26 cellular contexts compared by ENCODE assay signal in the genomic region with DNA sequence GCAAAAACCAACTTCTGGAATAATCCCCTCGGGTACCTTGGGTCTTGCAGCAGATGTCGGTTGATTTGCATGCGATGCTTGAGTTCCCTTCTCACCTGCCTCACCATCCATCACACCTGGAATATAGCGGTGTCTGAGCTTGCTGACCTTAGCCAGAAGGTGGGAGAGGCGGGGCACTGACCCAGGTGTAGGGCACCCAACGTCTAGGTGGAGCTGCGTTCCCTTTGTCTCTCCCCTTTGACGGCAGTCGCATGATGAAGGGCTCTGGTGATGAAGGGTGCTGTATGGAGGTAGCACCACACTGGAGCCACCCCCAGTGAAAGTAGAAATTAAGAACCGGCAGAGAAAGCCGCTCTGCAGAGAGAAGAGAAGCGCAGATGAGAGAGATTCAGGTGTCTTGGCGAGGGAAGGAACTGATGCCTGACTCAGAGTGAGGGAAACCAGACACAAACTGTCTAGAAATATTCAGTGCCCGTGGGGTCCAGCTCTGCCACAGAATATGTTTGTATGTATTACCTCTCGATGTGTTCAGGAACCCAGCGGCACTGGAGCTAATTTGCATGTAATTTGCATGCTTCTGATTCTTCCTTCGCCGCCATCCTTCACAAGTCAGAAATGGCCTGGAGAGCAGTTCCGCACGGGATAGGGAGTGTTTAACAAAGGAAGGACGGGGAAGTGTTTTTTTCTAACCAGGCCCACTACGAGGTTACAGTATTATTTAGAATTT. TPM values are rescaled to one million over a fixed set of nuclear protein-coding genes. Genes with fewer than 3 reads are reported as not detected.
A peak's percentile ranks its signal among the peaks of the same experiment; 100 is the strongest.
DNase-seq lines count a peak whose midpoint lies in the region; ATAC-seq and TF ChIP-seq lines count a peak whose summit lies in the region.
"Had no signal": no experiment of that assay in that cellular context is flagged by ENCODE, and none has a peak within 500 bp of the region (broad histone marks: within the 10 kb centered on the region; RNA-seq: fewer than 3 reads in every experiment).

No MANE protein-coding gene starts in this region.

- no peak for TF ChIP-seq CTCF in WTC11 (IDR thresholded peaks at IDR 0.05)

- peaks cover 7% of the 10 kb centered on the region for H3K36me3 Mint-ChIP-seq in WTC11
- H3K36me3 Mint-ChIP-seq in stimulated activated memory B cell treated with anti-CD40 and anti-IgM and Interleukin-4, amounts not matched to agents 10 μg/mL and 1 μg/mL and 100 μg/mL, for 72 hours = no peaks in the 10 kb centered on the region
- H3K36me3 Mint-ChIP-seq: neural progenitor cell, T-cell had no signal

- CTCF ChIA-PET in WTC11 (lab: Charles Lee) = no interaction called here

- H3K9me3 Mint-ChIP-seq in WTC11 = peaks cover 25% of the 10 kb centered on the region
- no peaks in the 10 kb centered on the region for H3K9me3 Mint-ChIP-seq in stimulated activated memory B cell treated with anti-CD40 and anti-IgM and Interleukin-4, amounts not matched to agents 10 μg/mL and 1 μg/mL and 100 μg/mL, for 72 hours
- H3K9me3 Mint-ChIP-seq: activated naive CD8-positive, alpha-beta T cell treated with anti-CD3 and anti-CD28 coated beads, Interleukin-2, amount 50 U/mL, for 24 hours; activated T-cell treated with anti-CD3 and anti-CD28 coated beads, Interleukin-2, amount 50 U/mL, for 72 hours; T-cell had no signal

- H3K4me3 Mint-ChIP-seq in WTC11 = no peak overlapping the region
- peak overlapping the region; percentile 57 for H3K4me3 Mint-ChIP-seq in stimulated activated memory B cell treated with anti-CD40 and anti-IgM and Interleukin-4, amounts not matched to agents 10 μg/mL and 1 μg/mL and 100 μg/mL, for 72 hours
- H3K4me3 Mint-ChIP-seq: activated naive CD8-positive, alpha-beta T cell treated with anti-CD3 and anti-CD28 coated beads, Interleukin-2, amount 50 U/mL, for 24 hours; neural progenitor cell; T-cell had no signal

- ATAC-seq in GM18519 (IDR thresholded peaks at IDR 0.05; ENCODE audit: low FRiP score, unreplicated experiment) (peak; percentile 31), WTC11 (peak; percentile 44), GM21723 (IDR thresholded peaks at IDR 0.05; ENCODE audit: unreplicated experiment) (no peak)
- peak; percentile 74 for ATAC-seq in stimulated activated memory B cell treated with anti-CD40 and anti-IgM and Interleukin-4, amounts not matched to agents 10 μg/mL and 1 μg/mL and 100 μg/mL, for 72 hours
- ATAC-seq: activated naive CD8-positive, alpha-beta T cell treated with anti-CD3 and anti-CD28 coated beads, Interleukin-2, amount 50 U/mL, for 24 hours; activated T-cell treated with anti-CD3 and anti-CD28 coated beads, Interleukin-2, amount 50 U/mL, for 72 hours; HCT116; T-cell had no signal

- peaks cover 18% of the 10 kb centered on the region for H3K4me1 Mint-ChIP-seq in WTC11
- peaks cover 37% of the 10 kb centered on the region for H3K4me1 Mint-ChIP-seq in stimulated activated memory B cell treated with anti-CD40 and anti-IgM and Interleukin-4, amounts not matched to agents 10 μg/mL and 1 μg/mL and 100 μg/mL, for 72 hours
- H3K4me1 Mint-ChIP-seq: neural progenitor cell had no signal

- DNase-seq in H7 (peak; percentile 43), WTC11 (ENCODE audit: low spot score) (no peak), NCI-H82 treated with DMSO at 0.1 percent for 48 hours (lab: John Stamatoyannopoulos, UW; ENCODE audit: unreplicated experiment) (no peak), EL (no peak)
- DNase-seq: activated naive CD8-positive, alpha-beta T cell treated with anti-CD3 and anti-CD28 coated beads, Interleukin-2, amount 50 U/mL, for 24 hours; activated T-cell treated with anti-CD3 and anti-CD28 coated beads, Interleukin-2, amount 50 U/mL, for 72 hours; DMS153; effector memory CD4-positive, alpha-beta T cell; mammary epithelial cell; MM.1S; NCI-H1417; NCI-H2029 treated with DMSO at 0.1 percent for 48 hours; NCI-H2227 treated with DMSO at 0.1 percent for 48 hours; retina; spleen; stimulated activated CD4-positive, alpha-beta T cell treated with anti-CD3 and anti-CD28 coated beads, Interleukin-2, amount 100 ng/mL, for 24 hours; T-cell; WERI-Rb-1 had no signal

- H3K27me3 ChIP-seq in H7 (ENCODE audit: control insufficient read depth, insufficient read depth, low read length) = no peaks in the 10 kb centered on the region
- H3K27me3 ChIP-seq: BLaER1 treated with 17β-estradiol and CSF1 and Interleukin-3, amounts not matched to agents 10 nM and 100 nM; neural progenitor cell; spleen; tibial nerve had no signal

- no peak overlapping the region for H3K4me3 ChIP-seq in H7 (ENCODE audit: insufficient read depth, low read depth, low read length)
- H3K4me3 ChIP-seq: BLaER1 treated with 17β-estradiol and CSF1 and Interleukin-3, amounts not matched to agents 10 nM and 100 nM; coronary artery; neural progenitor cell; tibial nerve had no signal

- no peaks in the 10 kb centered on the region for H3K27me3 Mint-ChIP-seq in WTC11 (ENCODE audit: low read depth)
- peaks cover 5% of the 10 kb centered on the region for H3K27me3 Mint-ChIP-seq in stimulated activated memory B cell treated with anti-CD40 and anti-IgM and Interleukin-4, amounts not matched to agents 10 μg/mL and 1 μg/mL and 100 μg/mL, for 72 hours
- H3K27me3 Mint-ChIP-seq: activated naive CD8-positive, alpha-beta T cell treated with anti-CD3 and anti-CD28 coated beads, Interleukin-2, amount 50 U/mL, for 24 hours; T-cell had no signal

- POLR2A ChIA-PET in WTC11 (lab: Charles Lee) = no interaction called here

- no peaks in the 10 kb centered on the region for H3K36me3 ChIP-seq in H7 (replicated peaks; ENCODE audit: control insufficient read depth, insufficient read depth, low read length)
- H3K36me3 ChIP-seq: BLaER1 treated with 17β-estradiol and CSF1 and Interleukin-3, amounts not matched to agents 10 nM and 100 nM; neural progenitor cell; spleen; tibial nerve; WERI-Rb-1 had no signal

- no peak overlapping the region for H3K27ac Mint-ChIP-seq in WTC11
- H3K27ac Mint-ChIP-seq in stimulated activated memory B cell treated with anti-CD40 and anti-IgM and Interleukin-4, amounts not matched to agents 10 μg/mL and 1 μg/mL and 100 μg/mL, for 72 hours = peak overlapping the region; percentile 40
- H3K27ac Mint-ChIP-seq: activated naive CD8-positive, alpha-beta T cell treated with anti-CD3 and anti-CD28 coated beads, Interleukin-2, amount 50 U/mL, for 24 hours; activated T-cell treated with anti-CD3 and anti-CD28 coated beads, Interleukin-2, amount 50 U/mL, for 72 hours; neural progenitor cell had no signal

TF ChIP-seq in WTC11, 78 proteins besides CTCF, POLR2A, EP300 and RAD21 (continues in another document):
- TF ChIP-seq RORB (CRISPR knock-in tag; IDR thresholded peaks at IDR 0.05) = no peak
- no peak for TF ChIP-seq ZBTB21 (CRISPR knock-in tag; IDR thresholded peaks at IDR 0.05; ENCODE audit: borderline replicate concordance)
- no peak for TF ChIP-seq ERG (CRISPR knock-in tag; IDR thresholded peaks at IDR 0.05)
- no peak for TF ChIP-seq SMAD3 (CRISPR knock-in tag; IDR thresholded peaks at IDR 0.05; ENCODE audit: borderline replicate concordance)
- no peak for TF ChIP-seq NFE2L1 (CRISPR knock-in tag; IDR thresholded peaks at IDR 0.05)
- no peak for TF ChIP-seq E2F5 (CRISPR knock-in tag; IDR thresholded peaks at IDR 0.05)
- no peak for TF ChIP-seq SMAD4 (CRISPR knock-in tag; IDR thresholded peaks at IDR 0.05)
- no peak for TF ChIP-seq PRRX2 (CRISPR knock-in tag; IDR thresholded peaks at IDR 0.05)
- TF ChIP-seq, protein P1, sequence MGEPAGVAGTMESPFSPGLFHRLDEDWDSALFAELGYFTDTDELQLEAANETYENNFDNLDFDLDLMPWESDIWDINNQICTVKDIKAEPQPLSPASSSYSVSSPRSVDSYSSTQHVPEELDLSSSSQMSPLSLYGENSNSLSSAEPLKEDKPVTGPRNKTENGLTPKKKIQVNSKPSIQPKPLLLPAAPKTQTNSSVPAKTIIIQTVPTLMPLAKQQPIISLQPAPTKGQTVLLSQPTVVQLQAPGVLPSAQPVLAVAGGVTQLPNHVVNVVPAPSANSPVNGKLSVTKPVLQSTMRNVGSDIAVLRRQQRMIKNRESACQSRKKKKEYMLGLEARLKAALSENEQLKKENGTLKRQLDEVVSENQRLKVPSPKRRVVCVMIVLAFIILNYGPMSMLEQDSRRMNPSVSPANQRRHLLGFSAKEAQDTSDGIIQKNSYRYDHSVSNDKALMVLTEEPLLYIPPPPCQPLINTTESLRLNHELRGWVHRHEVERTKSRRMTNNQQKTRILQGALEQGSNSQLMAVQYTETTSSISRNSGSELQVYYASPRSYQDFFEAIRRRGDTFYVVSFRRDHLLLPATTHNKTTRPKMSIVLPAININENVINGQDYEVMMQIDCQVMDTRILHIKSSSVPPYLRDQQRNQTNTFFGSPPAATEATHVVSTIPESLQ (CRISPR knock-in tag; IDR thresholded peaks at IDR 0.05) = no peak

RNA-seq across cellular contexts. Expression of gene MBP, which starts 19.4 kb away (rescaled TPM):
- 4.5 and 8.6 TPM in 2 replicates for total RNA-seq in H7 (2014; rRNA removed; shearing (Covaris generic))
- 19.6 to 20.2 TPM (median 19.6 TPM) in 3 replicates for total RNA-seq in WTC11 (2021)
